1 cellular context compared by ENCODE assay signal in the genomic region with DNA sequence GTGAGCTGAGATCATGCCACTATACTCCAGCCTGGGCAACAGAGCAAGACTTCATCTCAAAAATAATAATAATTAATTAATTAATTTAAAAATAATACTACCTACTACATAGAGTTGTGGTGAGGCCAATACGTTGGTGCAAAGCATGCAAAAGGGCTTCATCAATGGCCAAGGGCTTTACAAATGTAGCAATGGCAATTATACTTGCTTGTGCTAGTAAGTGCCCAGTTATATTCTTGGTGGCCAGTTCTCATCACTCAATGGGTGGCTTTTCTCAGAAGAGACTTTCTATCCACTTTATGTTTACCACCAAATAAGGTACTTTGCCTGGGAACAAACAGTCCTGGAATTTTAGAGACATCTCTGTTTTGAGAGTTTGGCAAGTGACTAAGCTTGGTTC.
TF ChIP-seq lines count a peak whose summit lies in the region.
"Not testable (repeated sequence)": the region's sequence is repeated elsewhere in the genome, so short reads cannot be mapped to it uniquely, and the experiment has no call there.

No MANE protein-coding gene starts in this region.

TF ChIP-seq in A549, 52 proteins besides CTCF, POLR2A, EP300 and RAD21:
- TF ChIP-seq GATA3 (IDR thresholded peaks at IDR 0.05; ENCODE audit: borderline replicate concordance) = peak; percentile 33; the same call in 1 of the 2 replicates
- TF ChIP-seq FOSL2 (IDR thresholded peaks at IDR 0.05) = peak; percentile 6; the same call in 1 of the 2 replicates
- TF ChIP-seq FOSL2 (CRISPR knock-in tag; IDR thresholded peaks at IDR 0.05) = not testable (repeated sequence)
TF ChIP-seq in A549: peak in this region for 2; not testable (repeated sequence) for 50.
